Comparison of ENCODE assay signal across 29 cellular contexts in the genomic region with DNA sequence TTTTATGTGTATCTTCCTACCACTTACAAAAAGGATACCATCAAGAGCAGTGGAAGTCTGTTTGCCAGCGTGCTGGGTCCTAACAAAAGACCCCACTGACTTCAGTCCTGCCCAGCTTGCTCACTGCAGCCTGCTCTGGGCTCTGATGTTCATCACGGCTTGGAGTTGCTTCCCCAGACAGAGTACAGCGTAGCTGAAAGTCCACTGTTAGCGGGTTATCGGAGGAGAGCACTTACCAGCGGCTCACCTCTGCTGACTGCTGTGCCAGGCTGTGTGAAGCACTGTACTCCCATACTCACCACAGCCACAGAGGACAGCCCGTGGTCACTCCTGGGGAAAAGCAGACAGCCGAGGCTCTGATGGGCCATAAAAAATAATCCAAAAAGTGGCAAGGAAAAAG. TPM values are rescaled to one million over a fixed set of nuclear protein-coding genes. Genes with fewer than 3 reads are reported as not detected.
DNase-seq lines count a peak whose midpoint lies in the region; ATAC-seq, FAIRE-seq and TF ChIP-seq lines count a peak whose summit lies in the region.
"Had no signal": no experiment of that assay in that cellular context is flagged by ENCODE, and none has a peak within 500 bp of the region (broad histone marks: within the 10 kb centered on the region; RNA-seq: fewer than 3 reads in every experiment).

No MANE protein-coding gene starts in this region.

- peaks cover 59% of the 10 kb centered on the region for H3K79me2 ChIP-seq in Karpas-422 (ENCODE audit: low read length)
- no peaks in the 10 kb centered on the region for H3K79me2 ChIP-seq in H1 (ENCODE audit: control insufficient read depth in 1 of 2, insufficient read depth in 2 of 2, low read length in 2 of 2)

- no peak overlapping the region for H2AFZ ChIP-seq in Karpas-422 (ENCODE audit: low read length)
- no peak overlapping the region for H2AFZ ChIP-seq in H1 (ENCODE audit: low read length)
- no peak overlapping the region for H2AFZ ChIP-seq in neuronal stem cell (ENCODE audit: low read length)

- H3K27me3 ChIP-seq in Karpas-422 (ENCODE audit: low read length) (no peaks in the 10 kb centered on the region), H1 (replicated peaks in 1 of 4; ENCODE audit: control insufficient read depth in 3 of 4, extremely low read depth in 1 of 4, insufficient read depth in 3 of 4, low read length in 3 of 4) (no peaks in the 10 kb centered on the region; a peak in 1 of 7 replicates), neuronal stem cell (ENCODE audit: control insufficient read depth in 3 of 3, insufficient read depth in 3 of 3, low read depth in 1 of 3, low read length in 3 of 3) (no peaks in the 10 kb centered on the region), sigmoid colon (no peaks in the 10 kb centered on the region), body of pancreas (no peaks in the 10 kb centered on the region)

- no peak overlapping the region for H3K56ac ChIP-seq in H1 (replicated peaks; ENCODE audit: insufficient read length, low read depth, low read length)

- H2BK12ac ChIP-seq in H1 (ENCODE audit: low read depth, low read length), result no peak overlapping the region
- H2BK12ac ChIP-seq in neuronal stem cell (ENCODE audit: low read length), result no peak overlapping the region

- no peak for TF ChIP-seq CTCF in H1 (IDR thresholded peaks at IDR 0.05; ENCODE audit: control extremely low read depth in 1 of 3, insufficient read depth in 1 of 3, low read depth in 1 of 3, low read length in 3 of 3)
- TF ChIP-seq CTCF in sigmoid colon (IDR thresholded peaks at IDR 0.05), result no peak
- TF ChIP-seq CTCF in body of pancreas (IDR thresholded peaks at IDR 0.05), result no peak

- H3K9ac ChIP-seq in Karpas-422 (ENCODE audit: low read length) (no peak overlapping the region), H1 (replicated peaks in 1 of 4; ENCODE audit: extremely low read depth in 1 of 4, low read depth in 3 of 4, low read length in 3 of 4) (no peak overlapping the region), neuronal stem cell (ENCODE audit: low read depth, low read length, poor library complexity) (no peak overlapping the region)

- TF ChIP-seq POLR2A in H1 (IDR thresholded peaks at IDR 0.05; ENCODE audit: control extremely low read depth in 1 of 2, low read depth in 2 of 2, low read length in 2 of 2) (no peak), sigmoid colon (IDR thresholded peaks at IDR 0.05) (no peak), body of pancreas (IDR thresholded peaks at IDR 0.05) (no peak)

- FAIRE-seq in H1 (lab: Jason Lieb, UNC), result no peak
- FAIRE-seq: H54 had no signal

- H3K18ac ChIP-seq in H1 (ENCODE audit: extremely low read depth, low read length) (no peak overlapping the region), neuronal stem cell (ENCODE audit: low read length) (peak overlapping the region; percentile 65)

- no peaks in the 10 kb centered on the region for H3K9me2 ChIP-seq in Karpas-422 (replicated peaks; ENCODE audit: insufficient read depth, low read length)

- H3K79me1 ChIP-seq in H1 (ENCODE audit: low read depth, low read length) (no peaks in the 10 kb centered on the region), neuronal stem cell (ENCODE audit: low read depth, low read length) (no peaks in the 10 kb centered on the region)

- 85% methylated on average over 8 of the region's 8 CpGs; no CpG with 5 or more reads in 1 of the 2 experiments for WGBS in H1 (ENCODE audit: extremely low coverage in 1 of 2, insufficient coverage in 1 of 2, insufficient read length in 1 of 2, insufficient replicate concordance in 2 of 2, low coverage in 1 of 2, low lambda C conversion rate in 2 of 2, missing lambda C conversion rate in 1 of 2), 2 experiments
- no CpG with 5 or more reads among the region's 8 CpGs for WGBS in neuronal stem cell (ENCODE audit: extremely low coverage in 2 of 2, insufficient read length in 2 of 2, insufficient replicate concordance in 1 of 2), 2 donors
- 86 to 89% methylated on average over 8 of the region's 8 CpGs for WGBS in sigmoid colon, 2 donors
- 76 to 81% methylated on average over 8 of the region's 8 CpGs for WGBS in body of pancreas, 2 donors

- DNase-seq in activated CD8-positive, alpha-beta memory T cell treated with anti-CD3 and anti-CD28 coated beads for 24 hours, result peak; percentile 33
- DNase-seq in activated CD8-positive, alpha-beta memory T cell treated with anti-CD3 and anti-CD28 coated beads, Interleukin-2, amount 50 U/mL, for 4 hours, result no peak
- DNase-seq in Karpas-422 (no peak), H1 (ENCODE audit: low read depth in 1 of 2, low spot score in 2 of 2) (no peak), neuronal stem cell (ENCODE audit: low spot score) (no peak), AML-193 (lab: John Stamatoyannopoulos, UW) (no peak), sigmoid colon (no peak), body of pancreas (no peak)
- DNase-seq: ACHN; Calu3; DMS153; DND-41; MV-4-11; NCI-H1105; NCI-H1436 treated with DMSO at 0.1 percent for 48 hours; NCI-H187 treated with DMSO at 0.1 percent for 48 hours; NCI-H2107; NCI-H446 treated with DMSO at 0.1 percent for 48 hours; NCI-H526; NCI-H82; NK-92 treated with Interleukin-12 subunit alpha and Interleukin-12 subunit beta, amount 100 ng/mL, for 24 hours; SHP77 treated with DMSO at 0.1 percent for 48 hours had no signal

- no peak for TF ChIP-seq RAD21 in H1 (IDR thresholded peaks at IDR 0.05 in 1 of 2, conservative IDR thresholded peaks at IDR 0.05 in 1 of 2; ENCODE audit: low read depth in 2 of 2, low read length in 2 of 2)

- H2BK15ac ChIP-seq in H1 (ENCODE audit: low read length), result no peak overlapping the region; the same call in 1 of the 2 replicates
- H2BK15ac ChIP-seq in neuronal stem cell (ENCODE audit: low read length), result no peak overlapping the region

- H3K27ac ChIP-seq in Karpas-422 (ENCODE audit: low read length), result peak overlapping the region; percentile 44
- no peak overlapping the region for H3K27ac ChIP-seq in H1 (ENCODE audit: low read depth, low read length)
- no peak overlapping the region for H3K27ac ChIP-seq in neuronal stem cell (replicated peaks; ENCODE audit: low read length)
- no peak overlapping the region for H3K27ac ChIP-seq in sigmoid colon
- no peak overlapping the region for H3K27ac ChIP-seq in body of pancreas
- H3K27ac ChIP-seq: 22Rv1, RWPE1, SK-N-MC had no signal

- H4K8ac ChIP-seq in H1 (ENCODE audit: extremely low read depth, insufficient read depth, low read length) (no peak overlapping the region; the same call in 1 of the 2 replicates), neuronal stem cell (ENCODE audit: low read depth, low read length) (no peak overlapping the region)

- H3K4me3 ChIP-seq in Karpas-422 (ENCODE audit: low read length) (peak overlapping the region; percentile 54; the same call in 1 of the 2 replicates), H1 (ENCODE audit: extremely low read depth in 1 of 4, insufficient read depth in 2 of 4, low read depth in 3 of 4, low read length in 4 of 4) (no peak overlapping the region), neuronal stem cell (ENCODE audit: low read length in 2 of 2) (no peak overlapping the region), sigmoid colon (no peak overlapping the region), body of pancreas (no peak overlapping the region)
- H3K4me3 ChIP-seq: SK-N-MC had no signal

- ATAC-seq in body of pancreas, result no peak

- no peak overlapping the region for H2AK5ac ChIP-seq in H1 (ENCODE audit: low read depth, low read length)
- H2AK5ac ChIP-seq in neuronal stem cell (ENCODE audit: low read depth, low read length), result no peak overlapping the region

- no peaks in the 10 kb centered on the region for H3K23me2 ChIP-seq in H1 (ENCODE audit: low read depth, low read length)

- H3K4me1 ChIP-seq in Karpas-422 (ENCODE audit: low read length) (peaks cover 50% of the 10 kb centered on the region), H1 (replicated peaks in 1 of 4; ENCODE audit: control insufficient read depth in 3 of 4, insufficient read depth in 4 of 4, low read length in 3 of 4) (peaks cover 9 to 16% (median 13%) of the 10 kb centered on the region in 4 experiments), neuronal stem cell (ENCODE audit: control insufficient read depth in 2 of 2, insufficient read depth in 1 of 2, low read depth in 1 of 2, low read length in 2 of 2) (peaks cover 8 to 13% of the 10 kb centered on the region in 2 donors), sigmoid colon (peaks cover 0 to 27% (median 25%) of the 10 kb centered on the region in 4 donors), body of pancreas (no peaks in the 10 kb centered on the region)

- H2BK5ac ChIP-seq in H1 (ENCODE audit: low read depth, low read length) (no peak overlapping the region), neuronal stem cell (ENCODE audit: low read length) (no peak overlapping the region)

- H4K5ac ChIP-seq in H1 (ENCODE audit: insufficient read length, low read depth, low read length), result no peak overlapping the region

- no peak overlapping the region for H3K4me2 ChIP-seq in Karpas-422 (ENCODE audit: low read depth, low read length, poor library complexity, severe bottlenecking)
- H3K4me2 ChIP-seq in H1 (ENCODE audit: insufficient read depth in 1 of 2, low read depth in 2 of 2, low read length in 2 of 2), result no peak overlapping the region
- H3K4me2 ChIP-seq in neuronal stem cell (ENCODE audit: insufficient read depth, low read length, poor library complexity, severe bottlenecking), result no peak overlapping the region

- POLR2A ChIA-PET in H1 (lab: Charles Lee; ENCODE audit: partially characterized antibody), result no interaction called here

- TF ChIP-seq EP300 in H1 (IDR thresholded peaks at IDR 0.05; ENCODE audit: borderline replicate concordance in 1 of 2, low read depth in 2 of 2, low read length in 2 of 2) (no peak), sigmoid colon (IDR thresholded peaks at IDR 0.05) (no peak)

- peaks cover 56% of the 10 kb centered on the region for H3K36me3 ChIP-seq in Karpas-422 (ENCODE audit: insufficient read depth, low read length)
- no peaks in the 10 kb centered on the region for H3K36me3 ChIP-seq in H1 (ENCODE audit: control insufficient read depth in 2 of 4, insufficient read depth in 4 of 4, low read length in 3 of 4)
- H3K36me3 ChIP-seq in neuronal stem cell (replicated peaks in 1 of 2; ENCODE audit: control insufficient read depth in 2 of 2, insufficient read depth in 2 of 2, low read length in 2 of 2), result no peaks in the 10 kb centered on the region
- no peaks in the 10 kb centered on the region for H3K36me3 ChIP-seq in sigmoid colon
- no peaks in the 10 kb centered on the region for H3K36me3 ChIP-seq in body of pancreas (replicated peaks in 1 of 2; ENCODE audit: insufficient read depth in 1 of 2, low read depth in 2 of 2)

- H2BK120ac ChIP-seq in H1 (replicated peaks; ENCODE audit: low read depth, low read length) (no peak overlapping the region), neuronal stem cell (ENCODE audit: low read depth, low read length) (no peak overlapping the region)

- no peak overlapping the region for H2BK20ac ChIP-seq in H1 (ENCODE audit: low read length)

- peaks cover 18% of the 10 kb centered on the region for H3K9me3 ChIP-seq in Karpas-422 (ENCODE audit: low read length)
- H3K9me3 ChIP-seq in H1 (ENCODE audit: insufficient read depth in 2 of 2, low read depth in 1 of 2, low read length in 1 of 2), result no peaks in the 10 kb centered on the region
- H3K9me3 ChIP-seq in neuronal stem cell (replicated peaks in 1 of 2; ENCODE audit: control insufficient read depth in 2 of 2, insufficient read depth in 1 of 2, low read depth in 1 of 2, low read length in 2 of 2), result no peaks in the 10 kb centered on the region
- peaks cover 0 to 1% (median 0%) of the 10 kb centered on the region in 4 donors for H3K9me3 ChIP-seq in sigmoid colon
- H3K9me3 ChIP-seq in body of pancreas, result no peaks in the 10 kb centered on the region

- H4K20me1 ChIP-seq in Karpas-422 (ENCODE audit: insufficient read depth, low read depth, low read length), result no peaks in the 10 kb centered on the region
- H4K20me1 ChIP-seq in H1 (replicated peaks in 1 of 2; ENCODE audit: control insufficient read depth in 1 of 2, insufficient read depth in 2 of 2, low read length in 2 of 2), result no peaks in the 10 kb centered on the region

- H3K23ac ChIP-seq in H1 (ENCODE audit: insufficient read length), result no peak overlapping the region
- H3K23ac ChIP-seq in neuronal stem cell (ENCODE audit: low read depth, low read length, poor library complexity), result no peak overlapping the region

- H4K91ac ChIP-seq in H1 (replicated peaks; ENCODE audit: insufficient read length, low read length) (no peak overlapping the region), neuronal stem cell (ENCODE audit: low read depth, low read length, poor library complexity) (no peak overlapping the region)

- intact Hi-C loops in sigmoid colon (cut with DNase I), result no loop called here
- intact Hi-C loops in body of pancreas (cut with DNase I), result no loop called here

- peak overlapping the region; percentile 78 for H3K4ac ChIP-seq in H1 (replicated peaks; ENCODE audit: insufficient read length, low read depth, low read length)
- no peak overlapping the region for H3K4ac ChIP-seq in neuronal stem cell (ENCODE audit: low read length)

- H3K14ac ChIP-seq in H1 (ENCODE audit: insufficient read length) (no peak overlapping the region), neuronal stem cell (ENCODE audit: low read length) (no peak overlapping the region)

- CTCF ChIA-PET in H1 (lab: Charles Lee; ENCODE audit: partially characterized antibody), result interaction anchor here (1.4 to 1.5 kb wide), 2 partner anchors 11 to 12 kb away, joined by 3 to 5 read pairs; no protein-coding TSS in a partner anchor

RNA-seq across cellular contexts. Expression of a gene that starts 40.2 kb away (rescaled TPM):
- not detected in 2 replicates for total RNA-seq in Karpas-422 (2014; rRNA removed; shearing (Covaris generic); ENCODE audit: low replicate concordance)
- 0.80 and 0.82 TPM in 2 replicates for total RNA-seq in H1 (2021; fragmentation: NEBNext Ultra II Directional; extraction: Animal tissue kit (Norgen Biotek cat#: 25700))
- 0.30 and 0.75 TPM in 2 replicates for polyA plus RNA-seq in H1 (2011; rRNA removed)
- 1.0 TPM for polyA plus RNA-seq in H1 (2011; cell fraction: cytosol; rRNA removed)
- 1.0 TPM for polyA plus RNA-seq in H1 (2011; cell fraction: nucleus; rRNA removed)
- polyA plus RNA-seq in H1 (2012, experiment 1 of 2), result 0.13 to 0.45 TPM (median 0.32 TPM) in 4 replicates
- not detected for polyA plus RNA-seq in H1 (2012, experiment 2 of 2)
- polyA plus RNA-seq in H1 (2013, experiment 1 of 2), result 0.59 TPM
- polyA plus RNA-seq in H1 (2013, experiment 2 of 2), result 0.48 TPM
- 0.73 and 2.3 TPM in 2 replicates for polyA minus RNA-seq in H1 (2011; rRNA and poly(A)+ RNA removed)
- 2.2 TPM for polyA minus RNA-seq in H1 (2011; cell fraction: cytosol; rRNA and poly(A)+ RNA removed)
- 1.3 TPM for polyA minus RNA-seq in H1 (2011; cell fraction: nucleus; rRNA and poly(A)+ RNA removed)
- 0.14 TPM for polyA plus RNA-seq in neuronal stem cell (2013, experiment 1 of 2)
- polyA plus RNA-seq in neuronal stem cell (2013, experiment 2 of 2), result 0.19 TPM
- under 1 TPM in 1 of 4 donors, not detected in 3; 0.36 TPM for total RNA-seq in sigmoid colon
- polyA plus RNA-seq in sigmoid colon, result not detected
- total RNA-seq in body of pancreas, result not detected
- total RNA-seq: Calu3, LHCN-M2, MCF 10A had no signal
- polyA plus RNA-seq: BJ had no signal
